12 cellular contexts compared by ENCODE assay signal in genomic region chr3:188298585-188298984, GRCh38.
DNase-seq lines count a peak whose midpoint lies in the region; ATAC-seq, FAIRE-seq and TF ChIP-seq lines count a peak whose summit lies in the region.
"Had no signal": no experiment of that assay in that cellular context is flagged by ENCODE, and none has a peak within 500 bp of the region (broad histone marks: within the 10 kb centered on the region; RNA-seq: fewer than 3 reads in every experiment).

No MANE protein-coding gene starts in this region.

- peaks cover 7% of the 10 kb centered on the region for H3K79me2 ChIP-seq in endothelial cell of umbilical vein (ENCODE audit: control insufficient read depth, insufficient read depth, low read length)

- no peaks in the 10 kb centered on the region for H4K20me1 ChIP-seq in endothelial cell of umbilical vein (replicated peaks; ENCODE audit: control insufficient read depth, extremely low read depth, insufficient read depth, low read length)

- dilution Hi-C loops in endothelial cell of umbilical vein (cut with MboI; ENCODE audit: extremely low pct_ligation_motif_present, low sequenced_read_pairs): no loop called here

- no peaks in the 10 kb centered on the region for H3K27me3 ChIP-seq in endothelial cell of umbilical vein (ENCODE audit: control insufficient read depth in 2 of 2, insufficient read depth in 2 of 2, low read length in 2 of 2)

- no peaks in the 10 kb centered on the region for H3K36me3 ChIP-seq in endothelial cell of umbilical vein (ENCODE audit: control insufficient read depth in 2 of 2, extremely low read depth in 1 of 2, insufficient read depth in 2 of 2, low read length in 2 of 2)

- intact Hi-C loops in endothelial cell of umbilical vein (cut with micrococcal nuclease): loop anchor here (10.0 kb wide), 1 partner anchor 144 kb away; the partner anchor contains the start of gene LPP

- H3K27me3 Mint-ChIP-seq in activated T-cell treated with anti-CD3 and anti-CD28 coated beads, Interleukin-2, amount 50 U/mL, for 72 hours (ENCODE audit: low read depth): no peaks in the 10 kb centered on the region
- no peaks in the 10 kb centered on the region for H3K27me3 Mint-ChIP-seq in T-helper 17 cell
- H3K27me3 Mint-ChIP-seq: T-cell had no signal

- H3K4me3 Mint-ChIP-seq in activated T-cell treated with anti-CD3 and anti-CD28 coated beads, Interleukin-2, amount 50 U/mL, for 72 hours: peak overlapping the region; percentile 43 to 79
- peak overlapping the region; percentile 51 for H3K4me3 Mint-ChIP-seq in T-helper 17 cell
- H3K4me3 Mint-ChIP-seq in stimulated activated effector memory CD8-positive, alpha-beta T cell treated with anti-CD3 and anti-CD28 coated beads, Interleukin-12 subunit alpha, Interleukin-12 subunit beta, amount 100 ng/mL, for 72 hours: peak overlapping the region; percentile 49
- H3K4me3 Mint-ChIP-seq: T-cell had no signal

- no peak overlapping the region for H3K4me3 ChIP-seq in endothelial cell of umbilical vein (replicated peaks in 1 of 3; ENCODE audit: insufficient read depth in 1 of 3, low read depth in 1 of 3, low read length in 3 of 3)

- DNase-seq in activated T-cell treated with anti-CD3 and anti-CD28 coated beads, Interleukin-2, amount 50 U/mL, for 72 hours: no peak
- no peak for DNase-seq in activated T-cell treated with anti-CD3 and anti-CD28 coated beads, Interleukin-2, amount 50 U/mL, for 1 hour
- DNase-seq in T-helper 17 cell (no peak), endothelial cell of umbilical vein (ENCODE audit: low read depth, low spot score) (peak; percentile 19), occipital lobe (lab: John Stamatoyannopoulos, UW) (no peak), NCI-H1417 (lab: John Stamatoyannopoulos, UW) (no peak)
- peak in 1 of 2 donors; percentile 59 for DNase-seq in stimulated activated effector memory CD8-positive, alpha-beta T cell treated with anti-CD3 and anti-CD28 coated beads, Interleukin-12 subunit alpha, Interleukin-12 subunit beta, amount 100 ng/mL, for 72 hours (ENCODE audit: low spot score in 2 of 2)
- DNase-seq: caudate nucleus, H7, NCI-H774, T-cell had no signal

- peaks cover 96% of the 10 kb centered on the region for H3K4me1 Mint-ChIP-seq in activated T-cell treated with anti-CD3 and anti-CD28 coated beads, Interleukin-2, amount 50 U/mL, for 72 hours (ENCODE audit: low read depth)
- H3K4me1 Mint-ChIP-seq in T-helper 17 cell: peaks cover 30% of the 10 kb centered on the region
- peaks cover 83% of the 10 kb centered on the region for H3K4me1 Mint-ChIP-seq in stimulated activated effector memory CD8-positive, alpha-beta T cell treated with anti-CD3 and anti-CD28 coated beads, Interleukin-12 subunit alpha, Interleukin-12 subunit beta, amount 100 ng/mL, for 72 hours

- H3K9me1 ChIP-seq in endothelial cell of umbilical vein (replicated peaks; ENCODE audit: control insufficient read depth, extremely low read depth, insufficient read depth, low read length): no peaks in the 10 kb centered on the region

- TF ChIP-seq CTCF in endothelial cell of umbilical vein (IDR thresholded peaks at IDR 0.05; ENCODE audit: extremely low read depth in 1 of 2, insufficient read depth in 1 of 2, low read depth in 1 of 2, low read length in 2 of 2): no peak

- peaks cover 0 to 6% of the 10 kb centered on the region in 2 donors for H3K36me3 Mint-ChIP-seq in activated T-cell treated with anti-CD3 and anti-CD28 coated beads, Interleukin-2, amount 50 U/mL, for 72 hours (ENCODE audit: insufficient read depth in 2 of 2)
- no peaks in the 10 kb centered on the region for H3K36me3 Mint-ChIP-seq in T-helper 17 cell (ENCODE audit: low read depth)
- peaks cover 6% of the 10 kb centered on the region for H3K36me3 Mint-ChIP-seq in stimulated activated effector memory CD8-positive, alpha-beta T cell treated with anti-CD3 and anti-CD28 coated beads, Interleukin-12 subunit alpha, Interleukin-12 subunit beta, amount 100 ng/mL, for 72 hours

- no TSS peak for BruUV-seq in endothelial cell of umbilical vein (replicated peaks; lab: Mats Ljungman, UMichigan)

- no peak for FAIRE-seq in endothelial cell of umbilical vein (lab: Jason Lieb, UNC)

- no peak overlapping the region for H3K27ac ChIP-seq in endothelial cell of umbilical vein (ENCODE audit: insufficient read depth, low read depth, low read length)

- no peak overlapping the region for H3K9ac ChIP-seq in endothelial cell of umbilical vein (replicated peaks; ENCODE audit: extremely low read depth, insufficient read depth, low read length)

- TF ChIP-seq POLR2A in endothelial cell of umbilical vein (IDR thresholded peaks at IDR 0.05; ENCODE audit: low read depth, low read length): no peak

- H3K9me3 ChIP-seq in T-helper 17 cell (ENCODE audit: control insufficient read depth, low read length, poor library complexity, severe bottlenecking) (no peaks in the 10 kb centered on the region), endothelial cell of umbilical vein (replicated peaks; ENCODE audit: control insufficient read depth, insufficient read depth, low read length) (no peaks in the 10 kb centered on the region)

- no peak for ATAC-seq in activated T-cell treated with anti-CD3 and anti-CD28 coated beads, Interleukin-2, amount 50 U/mL, for 72 hours (replicated peaks in 1 of 2)
- peak; percentile 20 for ATAC-seq in T-helper 17 cell
- peak; percentile 31 for ATAC-seq in stimulated activated effector memory CD8-positive, alpha-beta T cell treated with anti-CD3 and anti-CD28 coated beads, Interleukin-12 subunit alpha, Interleukin-12 subunit beta, amount 100 ng/mL, for 72 hours
- no peak for ATAC-seq in GM18498 (IDR thresholded peaks at IDR 0.05; ENCODE audit: unreplicated experiment)

- H3K27ac Mint-ChIP-seq in activated T-cell treated with anti-CD3 and anti-CD28 coated beads, Interleukin-2, amount 50 U/mL, for 72 hours: peak overlapping the region; percentile 99
- no peak overlapping the region for H3K27ac Mint-ChIP-seq in T-helper 17 cell
- H3K27ac Mint-ChIP-seq in stimulated activated effector memory CD8-positive, alpha-beta T cell treated with anti-CD3 and anti-CD28 coated beads, Interleukin-12 subunit alpha, Interleukin-12 subunit beta, amount 100 ng/mL, for 72 hours: peak overlapping the region; percentile 90
- H3K27ac Mint-ChIP-seq: T-cell had no signal

- no peak overlapping the region for H2AFZ ChIP-seq in endothelial cell of umbilical vein (ENCODE audit: low read depth, low read length)

- POLR2A ChIA-PET in endothelial cell of umbilical vein (lab: Charles Lee): interaction anchor here (0.5 kb wide), 1 partner anchor 145 kb away, joined by 8 read pairs; no protein-coding TSS in a partner anchor

- CTCF ChIA-PET in endothelial cell of umbilical vein (lab: Charles Lee): interaction anchor here (0.9 to 1.3 kb wide), 5 partner anchors 8 to 558 kb away, joined by 3 to 4 read pairs (median 3); no protein-coding TSS in a partner anchor

- peaks cover 0 to 2% of the 10 kb centered on the region in 2 donors for H3K9me3 Mint-ChIP-seq in activated T-cell treated with anti-CD3 and anti-CD28 coated beads, Interleukin-2, amount 50 U/mL, for 72 hours
- peaks cover 3% of the 10 kb centered on the region for H3K9me3 Mint-ChIP-seq in stimulated activated effector memory CD8-positive, alpha-beta T cell treated with anti-CD3 and anti-CD28 coated beads, Interleukin-12 subunit alpha, Interleukin-12 subunit beta, amount 100 ng/mL, for 72 hours
- H3K9me3 Mint-ChIP-seq: T-cell had no signal

- no peak overlapping the region for H3K4me2 ChIP-seq in endothelial cell of umbilical vein (ENCODE audit: insufficient read depth, low read length)

- H3K4me1 ChIP-seq in endothelial cell of umbilical vein (ENCODE audit: control insufficient read depth, extremely low read depth, insufficient read depth, low read length): peaks cover 49% of the 10 kb centered on the region

TF ChIP-seq in endothelial cell of umbilical vein, 7 proteins besides CTCF, POLR2A, EP300 and RAD21:
- TF ChIP-seq JUN (IDR thresholded peaks at IDR 0.05; ENCODE audit: borderline replicate concordance, insufficient read depth, insufficient read length, low read depth): no peak
- no peak for TF ChIP-seq MYC (IDR thresholded peaks at IDR 0.05; ENCODE audit: low read depth, low read length)
- no peak for TF ChIP-seq FOS (IDR thresholded peaks at IDR 0.05; ENCODE audit: borderline replicate concordance, insufficient read depth, low read length)

Comparison
In these comparisons a context has a peak if more than half of its experiments do, and no peak if none do; other contexts are left out.
1. ATAC-seq: peak in T-helper 17 cell (single experiment) and stimulated activated effector memory CD8-positive, alpha-beta T cell treated with anti-CD3 and anti-CD28 coated beads, Interleukin-12 subunit alpha, Interleukin-12 subunit beta, amount 100 ng/mL, for 72 hours (single experiment); none in activated T-cell treated with anti-CD3 and anti-CD28 coated beads, Interleukin-2, amount 50 U/mL, for 72 hours (0 of 2) and GM18498 (single experiment).
2. Peak in every context shown above with its lines, with median percentiles within 50 percentile points of each other: H3K4me3 Mint-ChIP-seq.